1 cellular context compared by ENCODE assay signal in the genomic region with DNA sequence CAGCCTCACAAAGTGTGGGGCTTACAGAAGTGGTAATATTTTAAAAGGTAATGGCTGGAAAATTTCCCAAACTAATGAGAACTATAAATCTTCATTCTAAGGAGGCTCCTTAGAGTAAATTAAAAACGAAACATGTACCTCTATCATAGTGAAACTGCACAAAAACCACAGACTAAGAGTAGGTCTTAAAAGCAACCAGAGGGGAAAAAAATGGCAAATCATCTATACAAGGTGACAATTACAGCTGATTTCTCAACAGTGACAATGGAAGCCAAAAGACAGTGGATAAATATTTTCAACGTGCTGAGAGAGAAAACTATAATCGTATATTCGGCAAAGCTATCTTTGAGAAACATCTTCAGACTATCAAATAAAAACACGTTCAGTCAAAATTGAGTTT.
TF ChIP-seq lines count a peak whose summit lies in the region.

No MANE protein-coding gene starts in this region.

TF ChIP-seq in GM12878, 131 proteins besides CTCF, POLR2A, EP300 and RAD21 (continued from another document):
- TF ChIP-seq, protein P1, sequence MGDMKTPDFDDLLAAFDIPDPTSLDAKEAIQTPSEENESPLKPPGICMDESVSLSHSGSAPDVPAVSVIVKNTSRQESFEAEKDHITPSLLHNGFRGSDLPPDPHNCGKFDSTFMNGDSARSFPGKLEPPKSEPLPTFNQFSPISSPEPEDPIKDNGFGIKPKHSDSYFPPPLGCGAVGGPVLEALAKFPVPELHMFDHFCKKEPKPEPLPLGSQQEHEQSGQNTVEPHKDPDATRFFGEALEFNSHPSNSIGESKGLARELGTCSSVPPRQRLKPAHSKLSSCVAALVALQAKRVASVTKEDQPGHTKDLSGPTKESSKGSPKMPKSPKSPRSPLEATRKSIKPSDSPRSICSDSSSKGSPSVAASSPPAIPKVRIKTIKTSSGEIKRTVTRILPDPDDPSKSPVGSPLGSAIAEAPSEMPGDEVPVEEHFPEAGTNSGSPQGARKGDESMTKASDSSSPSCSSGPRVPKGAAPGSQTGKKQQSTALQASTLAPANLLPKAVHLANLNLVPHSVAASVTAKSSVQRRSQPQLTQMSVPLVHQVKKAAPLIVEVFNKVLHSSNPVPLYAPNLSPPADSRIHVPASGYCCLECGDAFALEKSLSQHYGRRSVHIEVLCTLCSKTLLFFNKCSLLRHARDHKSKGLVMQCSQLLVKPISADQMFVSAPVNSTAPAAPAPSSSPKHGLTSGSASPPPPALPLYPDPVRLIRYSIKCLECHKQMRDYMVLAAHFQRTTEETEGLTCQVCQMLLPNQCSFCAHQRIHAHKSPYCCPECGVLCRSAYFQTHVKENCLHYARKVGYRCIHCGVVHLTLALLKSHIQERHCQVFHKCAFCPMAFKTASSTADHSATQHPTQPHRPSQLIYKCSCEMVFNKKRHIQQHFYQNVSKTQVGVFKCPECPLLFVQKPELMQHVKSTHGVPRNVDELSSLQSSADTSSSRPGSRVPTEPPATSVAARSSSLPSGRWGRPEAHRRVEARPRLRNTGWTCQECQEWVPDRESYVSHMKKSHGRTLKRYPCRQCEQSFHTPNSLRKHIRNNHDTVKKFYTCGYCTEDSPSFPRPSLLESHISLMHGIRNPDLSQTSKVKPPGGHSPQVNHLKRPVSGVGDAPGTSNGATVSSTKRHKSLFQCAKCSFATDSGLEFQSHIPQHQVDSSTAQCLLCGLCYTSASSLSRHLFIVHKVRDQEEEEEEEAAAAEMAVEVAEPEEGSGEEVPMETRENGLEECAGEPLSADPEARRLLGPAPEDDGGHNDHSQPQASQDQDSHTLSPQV (IDR thresholded peaks at IDR 0.05): no peak
- TF ChIP-seq CEBPB (IDR thresholded peaks at IDR 0.05; ENCODE audit: borderline replicate concordance in 1 of 2, low read depth in 2 of 2, low read length in 2 of 2): peak in 1 of 2 experiments; percentile 56; a peak in 1 of 4 replicates
- no peak for TF ChIP-seq SMAD5 (IDR thresholded peaks at IDR 0.05; ENCODE audit: low read depth)
- TF ChIP-seq MXI1 (IDR thresholded peaks at IDR 0.05; ENCODE audit: low read depth, low read length): no peak
- peak; percentile 45; the same call in 1 of the 2 replicates for TF ChIP-seq FOXM1 (IDR thresholded peaks at IDR 0.05; ENCODE audit: low read depth, low read length)
- TF ChIP-seq GABPA (IDR thresholded peaks at IDR 0.05; ENCODE audit: low read depth): 0 out of 2 replicates have a peak, but pooled peaks have one; percentile 9
- TF ChIP-seq CBFB (IDR thresholded peaks at IDR 0.05; ENCODE audit: low read depth): peak; percentile 72; the same call in 1 of the 2 replicates
- peak; percentile 84 to 91 for TF ChIP-seq IKZF2 (IDR thresholded peaks at IDR 0.05)
- no peak for TF ChIP-seq POLR2AphosphoS2 (IDR thresholded peaks at IDR 0.05; ENCODE audit: low read depth, low read length)
- TF ChIP-seq MEF2A (IDR thresholded peaks at IDR 0.05; ENCODE audit: insufficient read depth, low read depth, low read length): peak; percentile 74
- TF ChIP-seq ATF7 (IDR thresholded peaks at IDR 0.05; ENCODE audit: low read depth): peak; percentile 74
- TF ChIP-seq, protein P2, sequence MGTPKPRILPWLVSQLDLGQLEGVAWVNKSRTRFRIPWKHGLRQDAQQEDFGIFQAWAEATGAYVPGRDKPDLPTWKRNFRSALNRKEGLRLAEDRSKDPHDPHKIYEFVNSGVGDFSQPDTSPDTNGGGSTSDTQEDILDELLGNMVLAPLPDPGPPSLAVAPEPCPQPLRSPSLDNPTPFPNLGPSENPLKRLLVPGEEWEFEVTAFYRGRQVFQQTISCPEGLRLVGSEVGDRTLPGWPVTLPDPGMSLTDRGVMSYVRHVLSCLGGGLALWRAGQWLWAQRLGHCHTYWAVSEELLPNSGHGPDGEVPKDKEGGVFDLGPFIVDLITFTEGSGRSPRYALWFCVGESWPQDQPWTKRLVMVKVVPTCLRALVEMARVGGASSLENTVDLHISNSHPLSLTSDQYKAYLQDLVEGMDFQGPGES (IDR thresholded peaks at IDR 0.05): no peak
- peak; percentile 67; the same call in 1 of the 2 replicates for TF ChIP-seq TCF7 (IDR thresholded peaks at IDR 0.05; ENCODE audit: borderline replicate concordance)
- TF ChIP-seq MYB (IDR thresholded peaks at IDR 0.05; ENCODE audit: borderline replicate concordance, low read depth, low read length): no peak
- no peak for TF ChIP-seq ELK1 (IDR thresholded peaks at IDR 0.05; ENCODE audit: low read depth, low read length)
- TF ChIP-seq TAF1 (IDR thresholded peaks at IDR 0.05; ENCODE audit: borderline replicate concordance, low read depth, low read length): no peak
- TF ChIP-seq ZNF217 (IDR thresholded peaks at IDR 0.05): peak; percentile 92
- TF ChIP-seq CREM (IDR thresholded peaks at IDR 0.05; ENCODE audit: low read depth): peak; percentile 34; the same call in 1 of the 2 replicates
- TF ChIP-seq NBN (IDR thresholded peaks at IDR 0.05): peak; percentile 83
- TF ChIP-seq NFYA (IDR thresholded peaks at IDR 0.05; ENCODE audit: borderline replicate concordance, low read depth, low read length): no peak
- TF ChIP-seq ZZZ3 (IDR thresholded peaks at IDR 0.05; ENCODE audit: control insufficient read depth, insufficient read length, low read depth): no peak
- no peak for TF ChIP-seq NR2C1 (IDR thresholded peaks at IDR 0.05)
- TF ChIP-seq BRCA1 (IDR thresholded peaks at IDR 0.05; ENCODE audit: low read depth, low read length): no peak
- TF ChIP-seq, protein P3, sequence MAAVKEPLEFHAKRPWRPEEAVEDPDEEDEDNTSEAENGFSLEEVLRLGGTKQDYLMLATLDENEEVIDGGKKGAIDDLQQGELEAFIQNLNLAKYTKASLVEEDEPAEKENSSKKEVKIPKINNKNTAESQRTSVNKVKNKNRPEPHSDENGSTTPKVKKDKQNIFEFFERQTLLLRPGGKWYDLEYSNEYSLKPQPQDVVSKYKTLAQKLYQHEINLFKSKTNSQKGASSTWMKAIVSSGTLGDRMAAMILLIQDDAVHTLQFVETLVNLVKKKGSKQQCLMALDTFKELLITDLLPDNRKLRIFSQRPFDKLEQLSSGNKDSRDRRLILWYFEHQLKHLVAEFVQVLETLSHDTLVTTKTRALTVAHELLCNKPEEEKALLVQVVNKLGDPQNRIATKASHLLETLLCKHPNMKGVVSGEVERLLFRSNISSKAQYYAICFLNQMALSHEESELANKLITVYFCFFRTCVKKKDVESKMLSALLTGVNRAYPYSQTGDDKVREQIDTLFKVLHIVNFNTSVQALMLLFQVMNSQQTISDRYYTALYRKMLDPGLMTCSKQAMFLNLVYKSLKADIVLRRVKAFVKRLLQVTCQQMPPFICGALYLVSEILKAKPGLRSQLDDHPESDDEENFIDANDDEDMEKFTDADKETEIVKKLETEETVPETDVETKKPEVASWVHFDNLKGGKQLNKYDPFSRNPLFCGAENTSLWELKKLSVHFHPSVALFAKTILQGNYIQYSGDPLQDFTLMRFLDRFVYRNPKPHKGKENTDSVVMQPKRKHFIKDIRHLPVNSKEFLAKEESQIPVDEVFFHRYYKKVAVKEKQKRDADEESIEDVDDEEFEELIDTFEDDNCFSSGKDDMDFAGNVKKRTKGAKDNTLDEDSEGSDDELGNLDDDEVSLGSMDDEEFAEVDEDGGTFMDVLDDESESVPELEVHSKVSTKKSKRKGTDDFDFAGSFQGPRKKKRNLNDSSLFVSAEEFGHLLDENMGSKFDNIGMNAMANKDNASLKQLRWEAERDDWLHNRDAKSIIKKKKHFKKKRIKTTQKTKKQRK (IDR thresholded peaks at IDR 0.05; ENCODE audit: low read depth, low read length): no peak
- TF ChIP-seq TCF3 (IDR thresholded peaks at IDR 0.05; ENCODE audit: borderline replicate concordance, insufficient read depth, low read depth, low read length): no peak
- TF ChIP-seq, protein P4, sequence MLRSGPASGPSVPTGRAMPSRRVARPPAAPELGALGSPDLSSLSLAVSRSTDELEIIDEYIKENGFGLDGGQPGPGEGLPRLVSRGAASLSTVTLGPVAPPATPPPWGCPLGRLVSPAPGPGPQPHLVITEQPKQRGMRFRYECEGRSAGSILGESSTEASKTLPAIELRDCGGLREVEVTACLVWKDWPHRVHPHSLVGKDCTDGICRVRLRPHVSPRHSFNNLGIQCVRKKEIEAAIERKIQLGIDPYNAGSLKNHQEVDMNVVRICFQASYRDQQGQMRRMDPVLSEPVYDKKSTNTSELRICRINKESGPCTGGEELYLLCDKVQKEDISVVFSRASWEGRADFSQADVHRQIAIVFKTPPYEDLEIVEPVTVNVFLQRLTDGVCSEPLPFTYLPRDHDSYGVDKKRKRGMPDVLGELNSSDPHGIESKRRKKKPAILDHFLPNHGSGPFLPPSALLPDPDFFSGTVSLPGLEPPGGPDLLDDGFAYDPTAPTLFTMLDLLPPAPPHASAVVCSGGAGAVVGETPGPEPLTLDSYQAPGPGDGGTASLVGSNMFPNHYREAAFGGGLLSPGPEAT (IDR thresholded peaks at IDR 0.05; ENCODE audit: low read depth): peak; percentile 79
- no peak for TF ChIP-seq FOS (IDR thresholded peaks at IDR 0.05; ENCODE audit: borderline replicate concordance, extremely low read depth, insufficient read length)
- TF ChIP-seq, protein P5, sequence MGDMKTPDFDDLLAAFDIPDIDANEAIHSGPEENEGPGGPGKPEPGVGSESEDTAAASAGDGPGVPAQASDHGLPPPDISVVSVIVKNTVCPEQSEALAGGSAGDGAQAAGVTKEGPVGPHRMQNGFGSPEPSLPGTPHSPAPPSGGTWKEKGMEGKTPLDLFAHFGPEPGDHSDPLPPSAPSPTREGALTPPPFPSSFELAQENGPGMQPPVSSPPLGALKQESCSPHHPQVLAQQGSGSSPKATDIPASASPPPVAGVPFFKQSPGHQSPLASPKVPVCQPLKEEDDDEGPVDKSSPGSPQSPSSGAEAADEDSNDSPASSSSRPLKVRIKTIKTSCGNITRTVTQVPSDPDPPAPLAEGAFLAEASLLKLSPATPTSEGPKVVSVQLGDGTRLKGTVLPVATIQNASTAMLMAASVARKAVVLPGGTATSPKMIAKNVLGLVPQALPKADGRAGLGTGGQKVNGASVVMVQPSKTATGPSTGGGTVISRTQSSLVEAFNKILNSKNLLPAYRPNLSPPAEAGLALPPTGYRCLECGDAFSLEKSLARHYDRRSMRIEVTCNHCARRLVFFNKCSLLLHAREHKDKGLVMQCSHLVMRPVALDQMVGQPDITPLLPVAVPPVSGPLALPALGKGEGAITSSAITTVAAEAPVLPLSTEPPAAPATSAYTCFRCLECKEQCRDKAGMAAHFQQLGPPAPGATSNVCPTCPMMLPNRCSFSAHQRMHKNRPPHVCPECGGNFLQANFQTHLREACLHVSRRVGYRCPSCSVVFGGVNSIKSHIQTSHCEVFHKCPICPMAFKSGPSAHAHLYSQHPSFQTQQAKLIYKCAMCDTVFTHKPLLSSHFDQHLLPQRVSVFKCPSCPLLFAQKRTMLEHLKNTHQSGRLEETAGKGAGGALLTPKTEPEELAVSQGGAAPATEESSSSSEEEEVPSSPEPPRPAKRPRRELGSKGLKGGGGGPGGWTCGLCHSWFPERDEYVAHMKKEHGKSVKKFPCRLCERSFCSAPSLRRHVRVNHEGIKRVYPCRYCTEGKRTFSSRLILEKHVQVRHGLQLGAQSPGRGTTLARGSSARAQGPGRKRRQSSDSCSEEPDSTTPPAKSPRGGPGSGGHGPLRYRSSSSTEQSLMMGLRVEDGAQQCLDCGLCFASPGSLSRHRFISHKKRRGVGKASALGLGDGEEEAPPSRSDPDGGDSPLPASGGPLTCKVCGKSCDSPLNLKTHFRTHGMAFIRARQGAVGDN (IDR thresholded peaks at IDR 0.05): peak; percentile 66; the same call in 1 of the 2 replicates
- TF ChIP-seq HDGF (IDR thresholded peaks at IDR 0.05): no peak
- no peak for TF ChIP-seq BACH1 (IDR thresholded peaks at IDR 0.05; ENCODE audit: borderline replicate concordance)
